ENCODE assay signal across 22 cellular contexts in the genomic region with DNA sequence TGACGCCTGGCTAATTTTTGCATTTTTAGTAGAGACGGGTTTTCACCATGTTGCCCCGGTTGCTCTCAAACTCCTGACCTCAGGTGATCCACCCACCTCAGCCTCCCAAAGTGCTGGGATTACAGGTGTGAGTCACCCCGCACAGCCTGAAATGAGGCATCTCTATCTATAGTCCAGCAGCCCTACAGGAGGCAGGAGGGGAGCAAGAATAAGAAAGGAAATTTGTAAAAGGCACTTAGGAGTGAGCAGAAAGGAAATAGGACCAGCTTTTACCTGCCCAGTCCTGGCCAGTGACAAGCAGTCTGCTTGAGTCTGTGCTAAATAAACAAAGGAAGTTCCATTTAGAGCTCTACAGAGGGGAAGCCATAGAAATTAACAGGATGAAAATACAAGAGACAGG. TPM values are rescaled to one million over a fixed set of nuclear protein-coding genes. Genes with fewer than 3 reads are reported as not detected.
DNase-seq lines count a peak whose midpoint lies in the region; ATAC-seq and TF ChIP-seq lines count a peak whose summit lies in the region.
"Had no signal": no experiment of that assay in that cellular context is flagged by ENCODE, and none has a peak within 500 bp of the region (broad histone marks: within the 10 kb centered on the region; RNA-seq: fewer than 3 reads in every experiment).

No MANE protein-coding gene starts in this region.

- no peak overlapping the region for H3K4me3 Mint-ChIP-seq in stimulated activated naive CD8-positive, alpha-beta T cell treated with anti-CD3 and anti-CD28 coated beads, Interleukin-15, Interleukin-2, amounts not matched to agents 100 ng/mL and 50 ng/mL, for 24 hours
- no peak overlapping the region for H3K4me3 Mint-ChIP-seq in stimulated activated naive CD8-positive, alpha-beta T cell treated with anti-CD3 and anti-CD28 coated beads, Interleukin-15, amount 100 ng/mL, for 72 hours
- H3K4me3 Mint-ChIP-seq: activated CD4-positive, alpha-beta T cell treated with anti-CD3 and anti-CD28 coated beads for 36 hours; activated CD8-positive, alpha-beta memory T cell treated with anti-CD3 and anti-CD28 coated beads, Interleukin-2, amount 10 ng/mL, durations not matched to agents 7 days and 5 days; activated T-helper 17 cell treated with anti-CD3 and anti-CD28 coated beads, Interleukin-2, amount 50 U/mL, for 72 hours; CD4-positive, alpha-beta T cell; naive thymus-derived CD4-positive, alpha-beta T cell had no signal

- in situ Hi-C loops in HAP-1 (cut with MboI; ENCODE audit: low sequenced_read_pairs): no loop called here

- H3K4me1 Mint-ChIP-seq in stimulated activated naive CD8-positive, alpha-beta T cell treated with anti-CD3 and anti-CD28 coated beads, Interleukin-15, Interleukin-2, amounts not matched to agents 100 ng/mL and 50 ng/mL, for 24 hours (ENCODE audit: low read depth): no peaks in the 10 kb centered on the region
- H3K4me1 Mint-ChIP-seq in stimulated activated naive CD8-positive, alpha-beta T cell treated with anti-CD3 and anti-CD28 coated beads, Interleukin-15, amount 100 ng/mL, for 72 hours: no peaks in the 10 kb centered on the region
- H3K4me1 Mint-ChIP-seq: activated CD8-positive, alpha-beta memory T cell treated with anti-CD3 and anti-CD28 coated beads, Interleukin-2, amount 10 ng/mL, durations not matched to agents 7 days and 5 days; activated T-helper 17 cell treated with anti-CD3 and anti-CD28 coated beads, Interleukin-2, amount 50 U/mL, for 72 hours had no signal

- H3K36me3 Mint-ChIP-seq in stimulated activated naive CD8-positive, alpha-beta T cell treated with anti-CD3 and anti-CD28 coated beads, Interleukin-15, Interleukin-2, amounts not matched to agents 100 ng/mL and 50 ng/mL, for 24 hours (ENCODE audit: low read depth): peaks cover 52% of the 10 kb centered on the region

- H3K4me3 ChIP-seq in HAP-1: no peak overlapping the region
- H3K4me3 ChIP-seq: gastroesophageal sphincter, sigmoid colon had no signal

- ATAC-seq in stimulated activated naive CD8-positive, alpha-beta T cell treated with anti-CD3 and anti-CD28 coated beads, Interleukin-15, amount 100 ng/mL, for 72 hours: no peak
- no peak for ATAC-seq in Right ventricle myocardium inferior
- ATAC-seq: activated CD4-positive, alpha-beta T cell treated with anti-CD3 and anti-CD28 coated beads for 36 hours; activated CD8-positive, alpha-beta memory T cell treated with anti-CD3 and anti-CD28 coated beads, Interleukin-2, amount 10 ng/mL, durations not matched to agents 7 days and 5 days; activated T-helper 17 cell treated with anti-CD3 and anti-CD28 coated beads, Interleukin-2, amount 50 U/mL, for 72 hours; gastroesophageal sphincter; naive thymus-derived CD4-positive, alpha-beta T cell had no signal

- DNase-seq in stimulated activated naive CD8-positive, alpha-beta T cell treated with anti-CD3 and anti-CD28 coated beads, Interleukin-15, amount 100 ng/mL, for 72 hours: no peak
- peak; percentile 30 for DNase-seq in NCI-H2196 (lab: John Stamatoyannopoulos, UW; ENCODE audit: unreplicated experiment)
- peak; percentile 20 for DNase-seq in iPS-NIHi7 (ENCODE audit: extremely low spot score)
- DNase-seq in HAP-1 (ENCODE audit: low spot score in 2 of 2): no peak
- no peak for DNase-seq in Right ventricle myocardium inferior (ENCODE audit: missing footprints)
- DNase-seq in DMS 273 (lab: John Stamatoyannopoulos, UW; ENCODE audit: unreplicated experiment): no peak
- DNase-seq in GM10266 (ENCODE audit: extremely low spot score): no peak
- DNase-seq: activated CD4-positive, alpha-beta T cell treated with anti-CD3 and anti-CD28 coated beads for 36 hours; activated CD8-positive, alpha-beta memory T cell treated with anti-CD3 and anti-CD28 coated beads, Interleukin-2, amount 10 ng/mL, durations not matched to agents 7 days and 5 days; CD4-positive, alpha-beta T cell; dermis blood vessel endothelial cell; EL; erythroblast; naive thymus-derived CD4-positive, alpha-beta T cell; NCI-H1436 treated with DMSO at 0.1 percent for 48 hours; NCI-H526; sigmoid colon; stimulated activated naive CD4-positive, alpha-beta T cell treated with Interleukin-2 at 50 U/mL for 16 hours had no signal

- no peaks in the 10 kb centered on the region for H3K27me3 ChIP-seq in HAP-1 (ENCODE audit: low read depth)
- H3K27me3 ChIP-seq: gastroesophageal sphincter, sigmoid colon had no signal

- H3K27me3 Mint-ChIP-seq in stimulated activated naive CD8-positive, alpha-beta T cell treated with anti-CD3 and anti-CD28 coated beads, Interleukin-15, Interleukin-2, amounts not matched to agents 100 ng/mL and 50 ng/mL, for 24 hours: no peaks in the 10 kb centered on the region
- H3K27me3 Mint-ChIP-seq in stimulated activated naive CD8-positive, alpha-beta T cell treated with anti-CD3 and anti-CD28 coated beads, Interleukin-15, amount 100 ng/mL, for 72 hours: no peaks in the 10 kb centered on the region
- H3K27me3 Mint-ChIP-seq: activated CD4-positive, alpha-beta T cell treated with anti-CD3 and anti-CD28 coated beads for 36 hours; activated CD8-positive, alpha-beta memory T cell treated with anti-CD3 and anti-CD28 coated beads, Interleukin-2, amount 10 ng/mL, durations not matched to agents 7 days and 5 days; activated T-helper 17 cell treated with anti-CD3 and anti-CD28 coated beads, Interleukin-2, amount 50 U/mL, for 72 hours; CD4-positive, alpha-beta T cell; naive thymus-derived CD4-positive, alpha-beta T cell had no signal

- peaks cover 8% of the 10 kb centered on the region for H3K36me3 ChIP-seq in HAP-1 (replicated peaks)

- no peaks in the 10 kb centered on the region for H3K9me3 ChIP-seq in HAP-1
- H3K9me3 ChIP-seq: gastroesophageal sphincter, sigmoid colon had no signal

- H3K27ac Mint-ChIP-seq in stimulated activated naive CD8-positive, alpha-beta T cell treated with anti-CD3 and anti-CD28 coated beads, Interleukin-15, Interleukin-2, amounts not matched to agents 100 ng/mL and 50 ng/mL, for 24 hours: peak overlapping the region; percentile 2
- H3K27ac Mint-ChIP-seq in stimulated activated naive CD8-positive, alpha-beta T cell treated with anti-CD3 and anti-CD28 coated beads, Interleukin-15, amount 100 ng/mL, for 72 hours: no peak overlapping the region
- H3K27ac Mint-ChIP-seq: activated CD4-positive, alpha-beta T cell treated with anti-CD3 and anti-CD28 coated beads for 36 hours; activated CD8-positive, alpha-beta memory T cell treated with anti-CD3 and anti-CD28 coated beads, Interleukin-2, amount 10 ng/mL, durations not matched to agents 7 days and 5 days; CD4-positive, alpha-beta T cell had no signal

- H3K9me3 Mint-ChIP-seq in stimulated activated naive CD8-positive, alpha-beta T cell treated with anti-CD3 and anti-CD28 coated beads, Interleukin-15, Interleukin-2, amounts not matched to agents 100 ng/mL and 50 ng/mL, for 24 hours: no peaks in the 10 kb centered on the region
- H3K9me3 Mint-ChIP-seq in stimulated activated naive CD8-positive, alpha-beta T cell treated with anti-CD3 and anti-CD28 coated beads, Interleukin-15, amount 100 ng/mL, for 72 hours: no peaks in the 10 kb centered on the region
- H3K9me3 Mint-ChIP-seq: activated T-helper 17 cell treated with anti-CD3 and anti-CD28 coated beads, Interleukin-2, amount 50 U/mL, for 72 hours; CD4-positive, alpha-beta T cell had no signal

- intact Hi-C loops in Right ventricle myocardium inferior (cut with DNase I): no loop called here

- H3K4me1 ChIP-seq in HAP-1: no peaks in the 10 kb centered on the region
- H3K4me1 ChIP-seq: gastroesophageal sphincter, parathyroid adenoma, sigmoid colon had no signal

- TF ChIP-seq CTCF in GM10266 (IDR thresholded peaks at IDR 0.05; ENCODE audit: control insufficient read depth, insufficient read depth, low read depth, missing control alignments): no peak

RNA-seq across cellular contexts. Expression of a gene that starts 15.0 kb away (rescaled TPM):
- 195 TPM for total RNA-seq in Right ventricle myocardium inferior

Comparison
In these comparisons a context has a peak if more than half of its experiments do, and no peak if none do; other contexts are left out.
1. DNase-seq: peak in NCI-H2196 (single experiment) and iPS-NIHi7 (single experiment); none in stimulated activated naive CD8-positive, alpha-beta T cell treated with anti-CD3 and anti-CD28 coated beads, Interleukin-15, amount 100 ng/mL, for 72 hours (0 of 2), HAP-1 (0 of 2), Right ventricle myocardium inferior (single experiment), DMS 273 (single experiment) and GM10266 (single experiment).